18 cellular contexts compared by ENCODE assay signal in the genomic region with DNA sequence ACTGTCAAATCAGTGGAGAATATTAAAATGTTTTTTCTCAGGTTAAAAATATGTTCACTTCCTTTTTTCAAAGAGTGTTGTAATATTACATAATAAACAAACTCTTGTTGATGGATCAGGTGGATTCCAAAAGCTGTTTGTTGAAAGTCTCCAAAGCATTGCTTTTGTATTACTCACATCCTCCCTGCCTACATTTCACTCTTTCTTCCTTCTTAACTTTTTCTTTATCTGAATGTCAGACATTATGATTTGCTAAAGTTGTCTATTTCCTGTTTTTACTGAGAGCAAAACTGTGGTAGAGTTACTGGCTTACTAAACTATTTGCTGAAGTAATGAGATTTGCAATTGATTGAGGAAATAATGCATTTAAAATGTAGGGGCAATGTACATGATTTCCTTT.
DNase-seq lines count a peak whose midpoint lies in the region; ATAC-seq, FAIRE-seq and TF ChIP-seq lines count a peak whose summit lies in the region.
"Had no signal": no experiment of that assay in that cellular context is flagged by ENCODE, and none has a peak within 500 bp of the region (broad histone marks: within the 10 kb centered on the region; RNA-seq: fewer than 3 reads in every experiment).

No MANE protein-coding gene starts in this region.

- TF ChIP-seq CTCF in A673 (conservative IDR thresholded peaks at IDR 0.05; ENCODE audit: low read depth, low read length), result no peak
- TF ChIP-seq CTCF in bronchial epithelial cell (IDR thresholded peaks at IDR 0.05; ENCODE audit: insufficient read depth, low read length, severe bottlenecking), result no peak

- H3K4me3 ChIP-seq in A673 (ENCODE audit: low read depth, low read length, poor library complexity, severe bottlenecking), result no peak overlapping the region
- no peak overlapping the region for H3K4me3 ChIP-seq in HUES48 (ENCODE audit: low read depth, low read length)
- no peak overlapping the region for H3K4me3 ChIP-seq in bronchial epithelial cell (ENCODE audit: low read depth, low read length)
- H3K4me3 ChIP-seq: right lobe of liver had no signal

- ATAC-seq in HG03108 (IDR thresholded peaks at IDR 0.05; ENCODE audit: unreplicated experiment) (no peak), HG02642 (IDR thresholded peaks at IDR 0.05; ENCODE audit: poor library complexity, unreplicated experiment) (no peak)
- ATAC-seq: HCT116 had no signal

- H3K27ac Mint-ChIP-seq in activated CD4-positive, alpha-beta T cell treated with anti-CD3 and anti-CD28 coated beads, Interleukin-2, amount 10 ng/mL, durations not matched to agents 24 days and 14 days, result no peak overlapping the region

- no peak overlapping the region for H3K9ac ChIP-seq in HUES48 (ENCODE audit: low read depth, low read length)

- H3K9me3 ChIP-seq in A673 (ENCODE audit: low read depth, low read length, poor library complexity, severe bottlenecking) (no peaks in the 10 kb centered on the region), HUES48 (ENCODE audit: control insufficient read depth, insufficient read depth, low read length) (no peaks in the 10 kb centered on the region)
- H3K9me3 ChIP-seq: right lobe of liver had no signal

- H3K36me3 ChIP-seq in A673 (ENCODE audit: insufficient read depth, low read length, poor library complexity, severe bottlenecking) (no peaks in the 10 kb centered on the region), HUES48 (ENCODE audit: control insufficient read depth, insufficient read depth, low read length) (no peaks in the 10 kb centered on the region), bronchial epithelial cell (ENCODE audit: control insufficient read depth, insufficient read depth, low read length) (no peaks in the 10 kb centered on the region)
- H3K36me3 ChIP-seq: right lobe of liver had no signal

- H3K9me3 Mint-ChIP-seq in activated CD4-positive, alpha-beta T cell treated with anti-CD3 and anti-CD28 coated beads, Interleukin-2, amount 10 ng/mL, durations not matched to agents 24 days and 14 days, result no peaks in the 10 kb centered on the region

- H3K36me3 Mint-ChIP-seq in activated CD4-positive, alpha-beta T cell treated with anti-CD3 and anti-CD28 coated beads, Interleukin-2, amount 10 ng/mL, durations not matched to agents 24 days and 14 days (ENCODE audit: low read depth), result no peaks in the 10 kb centered on the region

- FAIRE-seq in bronchial epithelial cell (lab: Jason Lieb, UNC), result no peak
- FAIRE-seq: GM12892 had no signal

- intact Hi-C loops in A673 (cut with micrococcal nuclease; ENCODE audit: unreplicated experiment), result no loop called here
- intact Hi-C loops in activated CD4-positive, alpha-beta T cell treated with anti-CD3 and anti-CD28 coated beads, Interleukin-2, amount 10 ng/mL, durations not matched to agents 24 days and 14 days (cut with micrococcal nuclease), result no loop called here

- BruUV-seq in A673 (replicated peaks; lab: Mats Ljungman, UMichigan), result no TSS peak

- H3K4me3 Mint-ChIP-seq in activated CD4-positive, alpha-beta T cell treated with anti-CD3 and anti-CD28 coated beads, Interleukin-2, amount 10 ng/mL, durations not matched to agents 24 days and 14 days, result no peak overlapping the region

- POLR2A ChIA-PET in A673 (lab: Charles Lee; ENCODE audit: low non-redundant PET), result no interaction called here

- H3K27me3 ChIP-seq in A673 (replicated peaks; ENCODE audit: insufficient read depth, low read depth, low read length, poor library complexity) (no peaks in the 10 kb centered on the region), HUES48 (ENCODE audit: control insufficient read depth, insufficient read depth, low read length) (no peaks in the 10 kb centered on the region), bronchial epithelial cell (ENCODE audit: control insufficient read depth, insufficient read depth, low read length) (no peaks in the 10 kb centered on the region)
- H3K27me3 ChIP-seq: right lobe of liver had no signal

- peak; percentile 79 for DNase-seq in A673 (ENCODE audit: low spot score)
- DNase-seq in bronchial epithelial cell (ENCODE audit: low read depth), result peak; percentile 91
- peak; percentile 60 for DNase-seq in kidney glomerular epithelial cell (lab: John Stamatoyannopoulos, UW)
- DNase-seq in activated CD4-positive, alpha-beta T cell treated with anti-CD3 and anti-CD28 coated beads, Interleukin-2, amount 10 ng/mL, durations not matched to agents 24 days and 14 days, result no peak
- DNase-seq in NAMALWA (ENCODE audit: low spot score), result no peak
- DNase-seq: activated effector memory CD4-positive, alpha-beta T cell treated with Interleukin-2 at 50 U/mL for 16 hours; GF-D8; midbrain; NCI-H774; nucleus accumbens; right lobe of liver; RPMI8226; substantia nigra had no signal

- H3K27me3 Mint-ChIP-seq in activated CD4-positive, alpha-beta T cell treated with anti-CD3 and anti-CD28 coated beads, Interleukin-2, amount 10 ng/mL, durations not matched to agents 24 days and 14 days, result no peaks in the 10 kb centered on the region

- CTCF ChIA-PET in A673 (lab: Charles Lee), result no interaction called here

- peaks cover 17% of the 10 kb centered on the region for H3K4me1 ChIP-seq in A673 (ENCODE audit: insufficient read depth, low read length, poor library complexity, severe bottlenecking)
- H3K4me1 ChIP-seq in HUES48 (ENCODE audit: control insufficient read depth, insufficient read depth, low read length), result peaks cover 19% of the 10 kb centered on the region
- H3K4me1 ChIP-seq: right lobe of liver had no signal

- no peaks in the 10 kb centered on the region for H3K4me1 Mint-ChIP-seq in activated CD4-positive, alpha-beta T cell treated with anti-CD3 and anti-CD28 coated beads, Interleukin-2, amount 10 ng/mL, durations not matched to agents 24 days and 14 days

- no peak overlapping the region for H3K27ac ChIP-seq in A673 (ENCODE audit: low read depth, low read length, poor library complexity, severe bottlenecking)
- H3K27ac ChIP-seq in HUES48 (ENCODE audit: low read depth, low read length), result peak overlapping the region; percentile 73
- H3K27ac ChIP-seq: right lobe of liver had no signal

Comparison
In these comparisons a context has a peak if more than half of its experiments do, and no peak if none do; other contexts are left out.
1. DNase-seq: peak in A673 (single experiment), bronchial epithelial cell (single experiment) and kidney glomerular epithelial cell (single experiment); none in activated CD4-positive, alpha-beta T cell treated with anti-CD3 and anti-CD28 coated beads, Interleukin-2, amount 10 ng/mL, durations not matched to agents 24 days and 14 days (single experiment) and NAMALWA (single experiment).